ENCODE assay signal across 1 cellular context in genomic region chr11:97732011-97732632, GRCh38.
A peak's percentile ranks its signal among the peaks of the same experiment; 100 is the strongest.
TF ChIP-seq lines count a peak whose summit lies in the region.

No MANE protein-coding gene starts in this region.

TF ChIP-seq in HepG2, 621 proteins besides CTCF, POLR2A, EP300 and RAD21 (continued from another document and continues in another):
- TF ChIP-seq, protein P1, sequence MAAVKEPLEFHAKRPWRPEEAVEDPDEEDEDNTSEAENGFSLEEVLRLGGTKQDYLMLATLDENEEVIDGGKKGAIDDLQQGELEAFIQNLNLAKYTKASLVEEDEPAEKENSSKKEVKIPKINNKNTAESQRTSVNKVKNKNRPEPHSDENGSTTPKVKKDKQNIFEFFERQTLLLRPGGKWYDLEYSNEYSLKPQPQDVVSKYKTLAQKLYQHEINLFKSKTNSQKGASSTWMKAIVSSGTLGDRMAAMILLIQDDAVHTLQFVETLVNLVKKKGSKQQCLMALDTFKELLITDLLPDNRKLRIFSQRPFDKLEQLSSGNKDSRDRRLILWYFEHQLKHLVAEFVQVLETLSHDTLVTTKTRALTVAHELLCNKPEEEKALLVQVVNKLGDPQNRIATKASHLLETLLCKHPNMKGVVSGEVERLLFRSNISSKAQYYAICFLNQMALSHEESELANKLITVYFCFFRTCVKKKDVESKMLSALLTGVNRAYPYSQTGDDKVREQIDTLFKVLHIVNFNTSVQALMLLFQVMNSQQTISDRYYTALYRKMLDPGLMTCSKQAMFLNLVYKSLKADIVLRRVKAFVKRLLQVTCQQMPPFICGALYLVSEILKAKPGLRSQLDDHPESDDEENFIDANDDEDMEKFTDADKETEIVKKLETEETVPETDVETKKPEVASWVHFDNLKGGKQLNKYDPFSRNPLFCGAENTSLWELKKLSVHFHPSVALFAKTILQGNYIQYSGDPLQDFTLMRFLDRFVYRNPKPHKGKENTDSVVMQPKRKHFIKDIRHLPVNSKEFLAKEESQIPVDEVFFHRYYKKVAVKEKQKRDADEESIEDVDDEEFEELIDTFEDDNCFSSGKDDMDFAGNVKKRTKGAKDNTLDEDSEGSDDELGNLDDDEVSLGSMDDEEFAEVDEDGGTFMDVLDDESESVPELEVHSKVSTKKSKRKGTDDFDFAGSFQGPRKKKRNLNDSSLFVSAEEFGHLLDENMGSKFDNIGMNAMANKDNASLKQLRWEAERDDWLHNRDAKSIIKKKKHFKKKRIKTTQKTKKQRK (IDR thresholded peaks at IDR 0.05; ENCODE audit: low read length) = no peak
- TF ChIP-seq ARID5B (CRISPR knock-in tag; IDR thresholded peaks at IDR 0.05) (peak; percentile 68), GATAD2A (CRISPR knock-in tag; IDR thresholded peaks at IDR 0.05) (peak; percentile 47), TCF7 (IDR thresholded peaks at IDR 0.05; ENCODE audit: low read depth) (peak; percentile 63), MEIS1 (CRISPR knock-in tag; IDR thresholded peaks at IDR 0.05; ENCODE audit: borderline replicate concordance) (no peak), DBP (CRISPR knock-in tag; IDR thresholded peaks at IDR 0.05; ENCODE audit: not compliant biosample characterization) (no peak), KLF16 (CRISPR knock-in tag; IDR thresholded peaks at IDR 0.05) (no peak), ZSCAN9 (CRISPR knock-in tag; IDR thresholded peaks at IDR 0.05; ENCODE audit: borderline replicate concordance) (peak; percentile 20; the same call in 1 of the 2 replicates), ZMAT5 (CRISPR knock-in tag; IDR thresholded peaks at IDR 0.05; ENCODE audit: borderline replicate concordance, low read depth) (no peak), ZSCAN25 (CRISPR knock-in tag; IDR thresholded peaks at IDR 0.05) (no peak), ZSCAN5A (CRISPR knock-in tag; IDR thresholded peaks at IDR 0.05; ENCODE audit: borderline replicate concordance) (no peak), BCL6 (CRISPR knock-in tag; IDR thresholded peaks at IDR 0.05) (peak; percentile 62), GMEB1 (CRISPR knock-in tag; IDR thresholded peaks at IDR 0.05; ENCODE audit: borderline replicate concordance) (no peak), FOXJ3 (CRISPR knock-in tag; IDR thresholded peaks at IDR 0.05; ENCODE audit: borderline replicate concordance) (no peak), SIX1 (CRISPR knock-in tag; IDR thresholded peaks at IDR 0.05; ENCODE audit: borderline replicate concordance) (peak; percentile 29; the same call in 1 of the 2 replicates), ZNF432 (CRISPR knock-in tag; IDR thresholded peaks at IDR 0.05; ENCODE audit: borderline replicate concordance) (no peak), ZNF782 (CRISPR knock-in tag; IDR thresholded peaks at IDR 0.05; ENCODE audit: borderline replicate concordance) (no peak), TOE1 (CRISPR knock-in tag; IDR thresholded peaks at IDR 0.05) (no peak), XBP1 (CRISPR knock-in tag; IDR thresholded peaks at IDR 0.05) (no peak), THRA (CRISPR knock-in tag; IDR thresholded peaks at IDR 0.05; ENCODE audit: borderline replicate concordance) (peak; percentile 68; the same call in 1 of the 2 replicates), RNF2 (conservative IDR thresholded peaks at IDR 0.05; ENCODE audit: low read depth) (no peak), ZNF839 (CRISPR knock-in tag; IDR thresholded peaks at IDR 0.05; ENCODE audit: borderline replicate concordance) (no peak), ZXDC (CRISPR knock-in tag; IDR thresholded peaks at IDR 0.05) (no peak), AHR (CRISPR knock-in tag; IDR thresholded peaks at IDR 0.05) (no peak), ZBTB8A (CRISPR knock-in tag; IDR thresholded peaks at IDR 0.05; ENCODE audit: borderline replicate concordance, low read depth) (no peak), ZNF3 (CRISPR knock-in tag; IDR thresholded peaks at IDR 0.05) (no peak), HNF1A (IDR thresholded peaks at IDR 0.05; ENCODE audit: low read depth) (peak; percentile 74), HNF1A (CRISPR knock-in tag; IDR thresholded peaks at IDR 0.05; ENCODE audit: borderline replicate concordance) (peak; percentile 93; the same call in 1 of the 2 replicates), ZNF589 (CRISPR knock-in tag; conservative IDR thresholded peaks at IDR 0.05) (no peak), ZSCAN20 (CRISPR knock-in tag; IDR thresholded peaks at IDR 0.05; ENCODE audit: borderline replicate concordance) (no peak)
- TF ChIP-seq, protein P2, sequence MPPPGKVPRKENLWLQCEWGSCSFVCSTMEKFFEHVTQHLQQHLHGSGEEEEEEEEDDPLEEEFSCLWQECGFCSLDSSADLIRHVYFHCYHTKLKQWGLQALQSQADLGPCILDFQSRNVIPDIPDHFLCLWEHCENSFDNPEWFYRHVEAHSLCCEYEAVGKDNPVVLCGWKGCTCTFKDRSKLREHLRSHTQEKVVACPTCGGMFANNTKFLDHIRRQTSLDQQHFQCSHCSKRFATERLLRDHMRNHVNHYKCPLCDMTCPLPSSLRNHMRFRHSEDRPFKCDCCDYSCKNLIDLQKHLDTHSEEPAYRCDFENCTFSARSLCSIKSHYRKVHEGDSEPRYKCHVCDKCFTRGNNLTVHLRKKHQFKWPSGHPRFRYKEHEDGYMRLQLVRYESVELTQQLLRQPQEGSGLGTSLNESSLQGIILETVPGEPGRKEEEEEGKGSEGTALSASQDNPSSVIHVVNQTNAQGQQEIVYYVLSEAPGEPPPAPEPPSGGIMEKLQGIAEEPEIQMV (CRISPR knock-in tag; IDR thresholded peaks at IDR 0.05; ENCODE audit: low read depth) = no peak
